ENCODE assay signal across 9 cellular contexts in the genomic region with DNA sequence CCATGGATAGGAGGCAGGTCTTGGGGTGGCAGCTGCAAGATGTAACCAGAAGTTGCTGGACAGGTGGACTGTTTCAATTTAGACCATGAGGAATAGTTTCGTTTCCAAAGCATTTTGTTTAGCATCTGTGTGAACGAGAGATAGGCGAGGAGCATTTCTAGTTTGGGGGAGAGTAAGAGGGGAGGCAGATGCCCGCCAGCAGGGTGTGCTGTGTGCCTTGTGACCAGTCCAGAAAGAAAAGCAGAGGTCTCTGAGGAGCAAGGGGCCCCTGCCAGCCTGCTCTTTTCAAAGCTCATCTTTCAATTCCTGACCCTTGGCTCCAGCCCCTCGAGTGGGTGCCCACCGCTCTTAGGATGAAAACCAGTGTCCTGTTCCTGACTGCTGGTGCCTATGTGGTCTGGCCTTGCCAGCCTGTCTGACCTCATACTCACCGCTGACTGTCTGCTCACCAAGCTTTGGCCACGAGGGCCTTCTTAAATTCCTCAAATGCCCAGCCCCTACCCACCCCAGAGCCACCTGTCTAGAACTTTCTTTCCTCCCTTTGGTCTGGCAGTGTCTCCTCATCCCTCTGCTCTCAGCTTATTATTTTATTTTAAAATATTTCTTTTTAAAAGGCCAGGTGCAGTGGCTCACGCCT. TPM values are rescaled to one million over a fixed set of nuclear protein-coding genes. Genes with fewer than 3 reads are reported as not detected.
DNase-seq lines count a peak whose midpoint lies in the region; ATAC-seq and TF ChIP-seq lines count a peak whose summit lies in the region.
"Had no signal": no experiment of that assay in that cellular context is flagged by ENCODE, and none has a peak within 500 bp of the region (broad histone marks: within the 10 kb centered on the region; RNA-seq: fewer than 3 reads in every experiment).

No MANE protein-coding gene starts in this region.

- in situ Hi-C loops in mammary epithelial cell (cut with MboI; ENCODE audit: low sequenced_read_pairs in 2 of 2), result no loop called here

- no peaks in the 10 kb centered on the region for H3K36me3 Mint-ChIP-seq in effector memory CD8-positive, alpha-beta T cell (ENCODE audit: insufficient read depth)

- peaks cover 94% of the 10 kb centered on the region for H3K4me1 ChIP-seq in mammary epithelial cell (ENCODE audit: insufficient read depth, low read length)

- H3K36me3 ChIP-seq in mammary epithelial cell (ENCODE audit: insufficient read depth, low read length), result peaks cover 42% of the 10 kb centered on the region

- peaks cover 7 to 10% of the 10 kb centered on the region in 2 donors for H3K4me1 Mint-ChIP-seq in effector memory CD8-positive, alpha-beta T cell (ENCODE audit: low read depth in 2 of 2)
- peaks cover 14% of the 10 kb centered on the region for H3K4me1 Mint-ChIP-seq in stimulated activated naive CD8-positive, alpha-beta T cell treated with anti-CD3 and anti-CD28 coated beads, Interleukin-15, amount 100 ng/mL, for 72 hours

- intact Hi-C loops in mammary epithelial cell (cut with micrococcal nuclease), result loop anchor here (1.0 kb wide), 4 partner anchors 20 to 237 kb away; no protein-coding TSS in a partner anchor

- peak overlapping the region; percentile 39 for H3K4me2 ChIP-seq in mammary epithelial cell (ENCODE audit: insufficient read depth, low read depth, low read length)

- no peaks in the 10 kb centered on the region for H3K27me3 ChIP-seq in mammary epithelial cell (ENCODE audit: insufficient read depth, low read length)

- no peaks in the 10 kb centered on the region for H3K9me3 Mint-ChIP-seq in effector memory CD8-positive, alpha-beta T cell
- H3K9me3 Mint-ChIP-seq in stimulated activated naive CD8-positive, alpha-beta T cell treated with anti-CD3 and anti-CD28 coated beads, Interleukin-15, amount 100 ng/mL, for 72 hours, result no peaks in the 10 kb centered on the region
- H3K9me3 Mint-ChIP-seq: CD4-positive, alpha-beta T cell had no signal

- CTCF ChIA-PET in mammary epithelial cell (lab: Charles Lee; ENCODE audit: low non-redundant PET), result interaction anchor here (1.6 to 1.8 kb wide), 2 partner anchors 25 to 27 kb away, joined by 5 to 20 read pairs; no protein-coding TSS in a partner anchor

- DNase-seq in NCI-H2171 treated with DMSO at 0.1 percent for 48 hours (lab: John Stamatoyannopoulos, UW), result peak; percentile 42
- DNase-seq in NCI-H2171 (lab: John Stamatoyannopoulos, UW), result no peak
- DNase-seq in NB4 (ENCODE audit: low read depth), result peak; percentile 67
- peak; percentile 27 for DNase-seq in mammary epithelial cell
- peak; percentile 51 for DNase-seq in retina
- DNase-seq in effector memory CD8-positive, alpha-beta T cell, result no peak
- DNase-seq in stimulated activated naive CD8-positive, alpha-beta T cell treated with anti-CD3 and anti-CD28 coated beads, Interleukin-15, amount 100 ng/mL, for 72 hours, result no peak
- DNase-seq: CD4-positive, alpha-beta T cell had no signal

- TF ChIP-seq CTCF in NB4 (IDR thresholded peaks at IDR 0.05; ENCODE audit: low read depth, low read length), result peak; percentile 72
- peak; percentile 45 to 47 for TF ChIP-seq CTCF in mammary epithelial cell (conservative IDR thresholded peaks at IDR 0.05 in 1 of 2, IDR thresholded peaks at IDR 0.05 in 1 of 2; ENCODE audit: extremely low read depth in 1 of 2, insufficient read depth in 1 of 2, low read depth in 1 of 2, low read length in 2 of 2)

- 52% methylated on average over 9 of the region's 9 CpGs for WGBS in mammary epithelial cell (ENCODE audit: low coverage, missing lambda C conversion rate)

- no peak overlapping the region for H2AFZ ChIP-seq in mammary epithelial cell (ENCODE audit: low read depth, low read length)

- H3K4me3 Mint-ChIP-seq in effector memory CD8-positive, alpha-beta T cell, result no peak overlapping the region
- no peak overlapping the region for H3K4me3 Mint-ChIP-seq in stimulated activated naive CD8-positive, alpha-beta T cell treated with anti-CD3 and anti-CD28 coated beads, Interleukin-15, amount 100 ng/mL, for 72 hours
- H3K4me3 Mint-ChIP-seq: CD4-positive, alpha-beta T cell had no signal

- H3K4me3 ChIP-seq in NB4 (ENCODE audit: low read depth, low read length) (no peak overlapping the region), mammary epithelial cell (replicated peaks in 1 of 3; ENCODE audit: insufficient read depth in 1 of 3, low read depth in 2 of 3, low read length in 3 of 3) (no peak overlapping the region)

- H3K9me3 ChIP-seq in mammary epithelial cell (replicated peaks; ENCODE audit: insufficient read depth, low read length), result no peaks in the 10 kb centered on the region

- ATAC-seq in effector memory CD8-positive, alpha-beta T cell (replicated peaks), result no peak
- ATAC-seq in stimulated activated naive CD8-positive, alpha-beta T cell treated with anti-CD3 and anti-CD28 coated beads, Interleukin-15, amount 100 ng/mL, for 72 hours, result no peak
- no peak for ATAC-seq in HG03442 (IDR thresholded peaks at IDR 0.05; ENCODE audit: unreplicated experiment)

- no peaks in the 10 kb centered on the region for H4K20me1 ChIP-seq in mammary epithelial cell (ENCODE audit: insufficient read depth, low read length)

- peak overlapping the region; percentile 67 for H3K27ac ChIP-seq in mammary epithelial cell (ENCODE audit: insufficient read depth, low read depth, low read length)

- no TSS peak for BruUV-seq in mammary epithelial cell (replicated peaks; lab: Mats Ljungman, UMichigan)

- no peak overlapping the region for H3K27ac Mint-ChIP-seq in effector memory CD8-positive, alpha-beta T cell
- H3K27ac Mint-ChIP-seq in stimulated activated naive CD8-positive, alpha-beta T cell treated with anti-CD3 and anti-CD28 coated beads, Interleukin-15, amount 100 ng/mL, for 72 hours, result peak overlapping the region in 1 of 2 donors; percentile 43
- H3K27ac Mint-ChIP-seq: CD4-positive, alpha-beta T cell had no signal

- peak overlapping the region; percentile 28 for H3K9ac ChIP-seq in mammary epithelial cell (ENCODE audit: insufficient read depth, low read length)

- no peak for TF ChIP-seq POLR2A in NB4 (IDR thresholded peaks at IDR 0.05; ENCODE audit: extremely low read depth, insufficient read length)

- dilution Hi-C loops in mammary epithelial cell (cut with HindIII; ENCODE audit: low sequenced_read_pairs), result no loop called here

- peaks cover 50 to 76% of the 10 kb centered on the region in 2 donors for H3K27me3 Mint-ChIP-seq in effector memory CD8-positive, alpha-beta T cell
- H3K27me3 Mint-ChIP-seq in stimulated activated naive CD8-positive, alpha-beta T cell treated with anti-CD3 and anti-CD28 coated beads, Interleukin-15, amount 100 ng/mL, for 72 hours, result peaks cover 46% of the 10 kb centered on the region

- H3K79me2 ChIP-seq in mammary epithelial cell (ENCODE audit: insufficient read depth, low read length), result peaks cover 88% of the 10 kb centered on the region

RNA-seq across cellular contexts. Expression of a gene that starts 8.5 kb away (rescaled TPM):
- total RNA-seq in mammary epithelial cell, result 100 to 1,000 TPM; 230 to 583 TPM
- polyA plus RNA-seq in mammary epithelial cell, result 737 TPM
- polyA minus RNA-seq in mammary epithelial cell, result 521 TPM

RNA-seq across cellular contexts. Expression of a gene that starts 48.6 kb away (rescaled TPM):
- total RNA-seq in mammary epithelial cell, result under 1 TPM in 1 of 2 donors, not detected in 1; 0.33 TPM
- 0.24 TPM for polyA plus RNA-seq in mammary epithelial cell
- not detected for polyA minus RNA-seq in mammary epithelial cell
- total RNA-seq: CD4-positive, alpha-beta T cell had no signal

Comparison
In these comparisons a context has a peak if more than half of its experiments do, and no peak if none do; other contexts are left out.
1. DNase-seq: peak in NCI-H2171 treated with DMSO at 0.1 percent for 48 hours (single experiment), NB4 (single experiment), mammary epithelial cell (single experiment) and retina (single experiment); none in NCI-H2171 (single experiment), effector memory CD8-positive, alpha-beta T cell (0 of 3) and stimulated activated naive CD8-positive, alpha-beta T cell treated with anti-CD3 and anti-CD28 coated beads, Interleukin-15, amount 100 ng/mL, for 72 hours (0 of 2).